ENCODE assay signal across 1 cellular context in the genomic region with DNA sequence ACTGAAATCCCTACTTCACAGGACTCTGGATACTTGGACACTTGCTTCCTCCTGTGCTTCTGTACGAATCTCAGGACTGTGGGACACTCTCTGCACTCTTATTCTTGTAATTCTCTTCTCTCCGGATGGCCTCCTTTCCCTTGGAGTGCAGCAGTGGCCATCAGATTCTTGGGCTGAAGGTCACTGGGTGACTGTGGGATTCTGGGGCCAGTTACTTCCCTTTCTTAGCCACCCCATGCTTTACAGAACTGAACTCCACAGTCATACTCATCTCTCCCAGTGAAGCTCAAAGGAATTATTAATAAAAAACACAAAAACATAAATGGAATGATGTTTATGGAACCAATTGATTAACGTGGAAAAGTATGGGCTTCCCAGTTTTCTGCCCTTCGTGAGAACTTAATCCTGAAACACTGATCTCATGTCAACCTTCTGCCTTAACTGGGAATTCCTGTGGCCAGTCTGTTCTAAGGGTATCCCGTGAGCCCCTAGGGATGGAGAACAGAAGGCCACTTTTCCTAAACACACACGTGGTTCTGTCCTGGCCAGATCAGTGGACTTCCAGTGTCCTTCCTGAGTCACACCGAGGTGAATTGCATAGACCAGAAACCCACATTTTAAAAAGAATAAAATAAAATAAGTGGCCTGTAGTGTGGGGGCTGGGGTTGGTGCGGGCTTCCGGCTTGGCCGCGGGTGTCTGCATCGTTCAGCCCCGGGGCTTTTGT.
TF ChIP-seq lines count a peak whose summit lies in the region.

No MANE protein-coding gene starts in this region.

TF ChIP-seq in GM12878, 131 proteins besides CTCF, POLR2A, EP300 and RAD21:
- no peak for TF ChIP-seq DPF2 (IDR thresholded peaks at IDR 0.05)
- TF ChIP-seq HDAC6 (IDR thresholded peaks at IDR 0.05; ENCODE audit: unreplicated experiment) = no peak
- TF ChIP-seq SREBF1 (IDR thresholded peaks at IDR 0.05; ENCODE audit: low read length) = no peak
- TF ChIP-seq TBL1XR1 (IDR thresholded peaks at IDR 0.05; ENCODE audit: low read depth, low read length) = no peak
- TF ChIP-seq, protein P1, sequence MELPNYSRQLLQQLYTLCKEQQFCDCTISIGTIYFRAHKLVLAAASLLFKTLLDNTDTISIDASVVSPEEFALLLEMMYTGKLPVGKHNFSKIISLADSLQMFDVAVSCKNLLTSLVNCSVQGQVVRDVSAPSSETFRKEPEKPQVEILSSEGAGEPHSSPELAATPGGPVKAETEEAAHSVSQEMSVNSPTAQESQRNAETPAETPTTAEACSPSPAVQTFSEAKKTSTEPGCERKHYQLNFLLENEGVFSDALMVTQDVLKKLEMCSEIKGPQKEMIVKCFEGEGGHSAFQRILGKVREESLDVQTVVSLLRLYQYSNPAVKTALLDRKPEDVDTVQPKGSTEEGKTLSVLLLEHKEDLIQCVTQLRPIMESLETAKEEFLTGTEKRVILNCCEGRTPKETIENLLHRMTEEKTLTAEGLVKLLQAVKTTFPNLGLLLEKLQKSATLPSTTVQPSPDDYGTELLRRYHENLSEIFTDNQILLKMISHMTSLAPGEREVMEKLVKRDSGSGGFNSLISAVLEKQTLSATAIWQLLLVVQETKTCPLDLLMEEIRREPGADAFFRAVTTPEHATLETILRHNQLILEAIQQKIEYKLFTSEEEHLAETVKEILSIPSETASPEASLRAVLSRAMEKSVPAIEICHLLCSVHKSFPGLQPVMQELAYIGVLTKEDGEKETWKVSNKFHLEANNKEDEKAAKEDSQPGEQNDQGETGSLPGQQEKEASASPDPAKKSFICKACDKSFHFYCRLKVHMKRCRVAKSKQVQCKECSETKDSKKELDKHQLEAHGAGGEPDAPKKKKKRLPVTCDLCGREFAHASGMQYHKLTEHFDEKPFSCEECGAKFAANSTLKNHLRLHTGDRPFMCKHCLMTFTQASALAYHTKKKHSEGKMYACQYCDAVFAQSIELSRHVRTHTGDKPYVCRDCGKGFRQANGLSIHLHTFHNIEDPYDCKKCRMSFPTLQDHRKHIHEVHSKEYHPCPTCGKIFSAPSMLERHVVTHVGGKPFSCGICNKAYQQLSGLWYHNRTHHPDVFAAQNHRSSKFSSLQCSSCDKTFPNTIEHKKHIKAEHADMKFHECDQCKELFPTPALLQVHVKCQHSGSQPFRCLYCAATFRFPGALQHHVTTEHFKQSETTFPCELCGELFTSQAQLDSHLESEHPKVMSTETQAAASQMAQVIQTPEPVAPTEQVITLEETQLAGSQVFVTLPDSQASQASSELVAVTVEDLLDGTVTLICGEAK (IDR thresholded peaks at IDR 0.05; ENCODE audit: borderline replicate concordance) = no peak
- TF ChIP-seq, protein P2, sequence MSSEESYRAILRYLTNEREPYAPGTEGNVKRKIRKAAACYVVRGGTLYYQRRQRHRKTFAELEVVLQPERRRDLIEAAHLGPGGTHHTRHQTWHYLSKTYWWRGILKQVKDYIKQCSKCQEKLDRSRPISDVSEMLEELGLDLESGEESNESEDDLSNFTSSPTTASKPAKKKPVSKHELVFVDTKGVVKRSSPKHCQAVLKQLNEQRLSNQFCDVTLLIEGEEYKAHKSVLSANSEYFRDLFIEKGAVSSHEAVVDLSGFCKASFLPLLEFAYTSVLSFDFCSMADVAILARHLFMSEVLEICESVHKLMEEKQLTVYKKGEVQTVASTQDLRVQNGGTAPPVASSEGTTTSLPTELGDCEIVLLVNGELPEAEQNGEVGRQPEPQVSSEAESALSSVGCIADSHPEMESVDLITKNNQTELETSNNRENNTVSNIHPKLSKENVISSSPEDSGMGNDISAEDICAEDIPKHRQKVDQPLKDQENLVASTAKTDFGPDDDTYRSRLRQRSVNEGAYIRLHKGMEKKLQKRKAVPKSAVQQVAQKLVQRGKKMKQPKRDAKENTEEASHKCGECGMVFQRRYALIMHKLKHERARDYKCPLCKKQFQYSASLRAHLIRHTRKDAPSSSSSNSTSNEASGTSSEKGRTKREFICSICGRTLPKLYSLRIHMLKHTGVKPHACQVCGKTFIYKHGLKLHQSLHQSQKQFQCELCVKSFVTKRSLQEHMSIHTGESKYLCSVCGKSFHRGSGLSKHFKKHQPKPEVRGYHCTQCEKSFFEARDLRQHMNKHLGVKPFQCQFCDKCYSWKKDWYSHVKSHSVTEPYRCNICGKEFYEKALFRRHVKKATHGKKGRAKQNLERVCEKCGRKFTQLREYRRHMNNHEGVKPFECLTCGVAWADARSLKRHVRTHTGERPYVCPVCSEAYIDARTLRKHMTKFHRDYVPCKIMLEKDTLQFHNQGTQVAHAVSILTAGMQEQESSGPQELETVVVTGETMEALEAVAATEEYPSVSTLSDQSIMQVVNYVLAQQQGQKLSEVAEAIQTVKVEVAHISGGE (CRISPR knock-in tag; IDR thresholded peaks at IDR 0.05) = no peak
- no peak for TF ChIP-seq ZNF207 (IDR thresholded peaks at IDR 0.05; ENCODE audit: borderline replicate concordance)
- TF ChIP-seq PAX8 (IDR thresholded peaks at IDR 0.05) = no peak
- TF ChIP-seq SIN3A (IDR thresholded peaks at IDR 0.05; ENCODE audit: low read depth, low read length) = no peak
- TF ChIP-seq SMC3 (IDR thresholded peaks at IDR 0.05; ENCODE audit: borderline replicate concordance, low read length) = no peak
- TF ChIP-seq EZH2 (IDR thresholded peaks at IDR 0.05; ENCODE audit: borderline replicate concordance, control insufficient read depth, low read depth, low read length) = no peak
